In the genomic region with DNA sequence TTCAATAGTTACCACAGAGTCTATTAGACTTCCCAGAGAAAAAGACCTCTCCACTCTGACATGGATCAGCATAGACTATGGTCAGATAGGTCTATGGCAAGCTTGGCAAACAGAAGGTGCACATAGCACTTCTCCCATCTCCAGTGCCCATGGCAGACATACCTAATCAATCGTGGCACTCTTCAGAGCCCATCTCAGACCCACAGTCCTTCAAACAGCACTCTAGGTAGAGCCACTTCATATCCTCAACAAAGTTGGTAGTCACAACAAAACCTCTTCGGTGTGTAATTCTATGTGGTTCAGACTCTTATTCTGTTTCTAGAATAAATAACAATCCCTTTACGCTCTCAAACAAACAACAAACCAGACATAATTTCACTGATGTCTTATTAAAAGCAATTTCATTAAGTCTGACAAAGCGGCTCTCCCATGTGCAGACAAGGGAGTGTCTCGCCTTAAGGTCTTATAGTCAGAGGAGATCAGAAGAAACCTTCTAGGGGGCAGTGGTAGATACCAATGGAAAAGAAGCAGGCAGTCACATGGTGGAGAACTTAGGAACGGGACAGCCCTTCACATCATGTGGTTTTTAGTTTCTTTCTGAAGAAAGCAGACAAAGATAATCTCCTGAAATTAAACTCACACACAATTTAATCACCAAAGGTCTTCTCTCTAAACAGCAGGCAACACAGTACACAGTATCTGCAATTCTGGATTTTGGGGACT, we compare ENCODE assay signal across 12 cellular contexts.
DNase-seq lines count a peak whose midpoint lies in the region; ATAC-seq, FAIRE-seq and TF ChIP-seq lines count a peak whose summit lies in the region.
"Had no signal": no experiment of that assay in that cellular context is flagged by ENCODE, and none has a peak within 500 bp of the region (broad histone marks: within the 10 kb centered on the region; RNA-seq: fewer than 3 reads in every experiment).

No MANE protein-coding gene starts in this region.

- peaks cover 66% of the 10 kb centered on the region for H3K4me1 ChIP-seq in ACC112 (ENCODE audit: control insufficient read depth, insufficient read depth, low read length, unreplicated experiment)
- H3K4me1 ChIP-seq in HEK293 (ENCODE audit: control insufficient read depth, insufficient read depth, low read length) = peaks cover 7% of the 10 kb centered on the region; the same call in 1 of the 2 replicates
- peaks cover 55% of the 10 kb centered on the region for H3K4me1 ChIP-seq in astrocyte (ENCODE audit: insufficient read depth, low read length)

- H3K27me3 Mint-ChIP-seq in astrocyte (ENCODE audit: low read depth, unreplicated experiment) (no peaks in the 10 kb centered on the region), naive B cell (no peaks in the 10 kb centered on the region)

- CTCF ChIA-PET in HEK293 (lab: Yijun Ruan, JAX) = no interaction called here

- peaks cover 53% of the 10 kb centered on the region for H3K4me1 Mint-ChIP-seq in astrocyte (ENCODE audit: low read depth, unreplicated experiment)
- H3K4me1 Mint-ChIP-seq in naive B cell = peaks cover 48 to 67% (median 64%) of the 10 kb centered on the region in 3 donors

- no peaks in the 10 kb centered on the region for H4K20me1 ChIP-seq in astrocyte (ENCODE audit: insufficient read depth, low read length)

- peak overlapping the region; percentile 72 for H3K4me2 ChIP-seq in astrocyte (ENCODE audit: low read length)

- ATAC-seq in naive B cell (ENCODE audit: low read depth in 2 of 2) = no peak
- no peak for ATAC-seq in HG03280 (IDR thresholded peaks at IDR 0.05; ENCODE audit: unreplicated experiment)

- no peak overlapping the region for H3K4me3 ChIP-seq in ACC112 (ENCODE audit: low read depth, low read length)
- H3K4me3 ChIP-seq in HEK293 (ENCODE audit: low read depth, low read length) = no peak overlapping the region
- H3K4me3 ChIP-seq in astrocyte (ENCODE audit: insufficient read depth, low read depth, low read length) = no peak overlapping the region
- H3K4me3 ChIP-seq: BLaER1 treated with 17β-estradiol and CSF1 and Interleukin-3, amounts not matched to agents 10 nM and 100 nM had no signal

- peak overlapping the region; percentile 99 for H3K27ac ChIP-seq in ACC112 (ENCODE audit: low read depth, low read length)
- H3K27ac ChIP-seq in HEK293 (ENCODE audit: extremely low read depth, low read depth, low read length) = no peak overlapping the region
- H3K27ac ChIP-seq in astrocyte (ENCODE audit: low read depth, low read length) = peak overlapping the region; percentile 98
- H3K27ac ChIP-seq: BLaER1 treated with 17β-estradiol and CSF1 and Interleukin-3, amounts not matched to agents 10 nM and 100 nM had no signal

- FAIRE-seq in astrocyte (lab: Jason Lieb, UNC) = peak; percentile 80
- FAIRE-seq: colon had no signal

- H3K79me2 ChIP-seq in ACC112 (ENCODE audit: control insufficient read depth, insufficient read depth, low read length, unreplicated experiment) (peaks cover 33% of the 10 kb centered on the region), astrocyte (ENCODE audit: insufficient read depth, low read length) (peaks cover 53% of the 10 kb centered on the region)

- H3K4me3 Mint-ChIP-seq in astrocyte (ENCODE audit: unreplicated experiment) (peak overlapping the region; percentile 23), naive B cell (peak overlapping the region in 2 of 8 donors; percentile 26 to 48)

- H3K36me3 Mint-ChIP-seq in astrocyte (ENCODE audit: low read depth, unreplicated experiment) (peaks cover 3% of the 10 kb centered on the region), naive B cell (peaks cover 23 to 32% of the 10 kb centered on the region in 2 donors)

- H3K36me3 ChIP-seq in ACC112 (ENCODE audit: insufficient read depth, low read length) (no peaks in the 10 kb centered on the region), HEK293 (ENCODE audit: control insufficient read depth in 2 of 2, insufficient read depth in 1 of 2, low read length in 2 of 2) (no peaks in the 10 kb centered on the region), astrocyte (ENCODE audit: insufficient read depth, low read length) (peaks cover 3% of the 10 kb centered on the region)

- H3K9me3 ChIP-seq in HEK293 (ENCODE audit: control insufficient read depth, insufficient read depth, low read depth, low read length) (no peaks in the 10 kb centered on the region), astrocyte (ENCODE audit: insufficient read depth, low read depth, low read length) (no peaks in the 10 kb centered on the region)
- H3K9me3 ChIP-seq: BLaER1 treated with 17β-estradiol and CSF1 and Interleukin-3, amounts not matched to agents 10 nM and 100 nM had no signal

- H3K27ac Mint-ChIP-seq in astrocyte (ENCODE audit: unreplicated experiment) = peak overlapping the region; percentile 77
- peak overlapping the region; percentile 65 to 94 (median 87) for H3K27ac Mint-ChIP-seq in naive B cell

- H3K9me3 Mint-ChIP-seq in astrocyte (ENCODE audit: unreplicated experiment) (no peaks in the 10 kb centered on the region), naive B cell (no peaks in the 10 kb centered on the region)

- H2AFZ ChIP-seq in ACC112 (ENCODE audit: low read length, unreplicated experiment) (no peak overlapping the region), astrocyte (ENCODE audit: low read depth, low read length) (no peak overlapping the region)

- H3K9ac ChIP-seq in astrocyte (ENCODE audit: low read length) = peak overlapping the region; percentile 84
- H3K9ac ChIP-seq: BLaER1 treated with 17β-estradiol and CSF1 and Interleukin-3, amounts not matched to agents 10 nM and 100 nM had no signal

- H3K27me3 ChIP-seq in ACC112 (ENCODE audit: insufficient read depth, low read length) (no peaks in the 10 kb centered on the region), astrocyte (ENCODE audit: insufficient read depth, low read length) (no peaks in the 10 kb centered on the region)
- H3K27me3 ChIP-seq: BLaER1 treated with 17β-estradiol and CSF1 and Interleukin-3, amounts not matched to agents 10 nM and 100 nM had no signal

- TF ChIP-seq CTCF in HEK293 (tag by site-specific recombination; IDR thresholded peaks at IDR 0.05) = no peak
- no peak for TF ChIP-seq CTCF in astrocyte (IDR thresholded peaks at IDR 0.05; ENCODE audit: insufficient read depth, low read depth, low read length)

- POLR2A ChIA-PET in HEK293 (lab: Yijun Ruan, JAX) = no interaction called here

- no peak for DNase-seq in astrocyte (ENCODE audit: low read depth)
- no peak for DNase-seq in naive B cell
- DNase-seq in HT-29 (ENCODE audit: low spot score) = no peak
- no peak for DNase-seq in retina
- no peak for DNase-seq in NCI-H446 (lab: John Stamatoyannopoulos, UW)
- DNase-seq: NCI-H1048, NCI-H446 treated with DMSO at 0.1 percent for 48 hours had no signal

TF ChIP-seq in HEK293, 187 proteins besides CTCF, POLR2A, EP300 and RAD21:
- TF ChIP-seq ZNF23 (tag by site-specific recombination; IDR thresholded peaks at IDR 0.05; ENCODE audit: borderline replicate concordance) = peak; percentile 36; the same call in 1 of the 2 replicates
- no peak for TF ChIP-seq ZNF174 (tag by site-specific recombination; IDR thresholded peaks at IDR 0.05)
- TF ChIP-seq ZBTB17 (tag by site-specific recombination; IDR thresholded peaks at IDR 0.05) = peak; percentile 53; the same call in 1 of the 2 replicates
- TF ChIP-seq, protein P1, sequence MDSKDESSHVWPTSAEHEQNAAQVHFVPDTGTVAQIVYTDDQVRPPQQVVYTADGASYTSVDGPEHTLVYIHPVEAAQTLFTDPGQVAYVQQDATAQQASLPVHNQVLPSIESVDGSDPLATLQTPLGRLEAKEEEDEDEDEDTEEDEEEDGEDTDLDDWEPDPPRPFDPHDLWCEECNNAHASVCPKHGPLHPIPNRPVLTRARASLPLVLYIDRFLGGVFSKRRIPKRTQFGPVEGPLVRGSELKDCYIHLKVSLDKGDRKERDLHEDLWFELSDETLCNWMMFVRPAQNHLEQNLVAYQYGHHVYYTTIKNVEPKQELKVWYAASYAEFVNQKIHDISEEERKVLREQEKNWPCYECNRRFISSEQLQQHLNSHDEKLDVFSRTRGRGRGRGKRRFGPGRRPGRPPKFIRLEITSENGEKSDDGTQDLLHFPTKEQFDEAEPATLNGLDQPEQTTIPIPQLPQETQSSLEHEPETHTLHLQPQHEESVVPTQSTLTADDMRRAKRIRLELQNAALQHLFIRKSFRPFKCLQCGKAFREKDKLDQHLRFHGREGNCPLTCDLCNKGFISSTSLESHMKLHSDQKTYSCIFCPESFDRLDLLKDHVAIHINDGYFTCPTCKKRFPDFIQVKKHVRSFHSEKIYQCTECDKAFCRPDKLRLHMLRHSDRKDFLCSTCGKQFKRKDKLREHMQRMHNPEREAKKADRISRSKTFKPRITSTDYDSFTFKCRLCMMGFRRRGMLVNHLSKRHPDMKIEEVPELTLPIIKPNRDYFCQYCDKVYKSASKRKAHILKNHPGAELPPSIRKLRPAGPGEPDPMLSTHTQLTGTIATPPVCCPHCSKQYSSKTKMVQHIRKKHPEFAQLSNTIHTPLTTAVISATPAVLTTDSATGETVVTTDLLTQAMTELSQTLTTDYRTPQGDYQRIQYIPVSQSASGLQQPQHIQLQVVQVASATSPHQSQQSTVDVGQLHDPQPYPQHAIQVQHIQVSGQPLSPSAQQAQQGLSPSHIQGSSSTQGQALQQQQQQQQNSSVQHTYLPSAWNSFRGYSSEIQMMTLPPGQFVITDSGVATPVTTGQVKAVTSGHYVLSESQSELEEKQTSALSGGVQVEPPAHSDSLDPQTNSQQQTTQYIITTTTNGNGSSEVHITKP (tag by site-specific recombination; IDR thresholded peaks at IDR 0.05) = peak; percentile 60
